ENCODE assay signal across 13 cellular contexts in the genomic region with DNA sequence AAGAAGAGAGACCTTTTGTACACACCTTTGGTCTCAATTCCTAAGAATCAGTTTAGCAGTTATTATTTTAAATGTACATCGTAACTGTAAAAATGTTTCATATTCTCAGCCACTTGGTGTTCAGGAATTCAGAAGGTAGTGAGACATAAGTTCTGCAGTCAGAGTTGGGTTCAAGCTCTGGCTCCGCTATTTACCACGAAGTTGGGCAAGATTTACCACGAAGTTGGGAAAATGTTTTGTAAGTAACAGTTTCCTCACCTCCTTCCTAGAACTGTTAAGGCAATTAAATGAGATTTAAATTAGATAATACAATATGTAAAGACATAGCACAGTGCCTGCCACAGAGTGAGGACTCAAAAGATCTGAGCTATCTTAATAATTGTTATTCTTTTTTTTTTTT.
"Had no signal": no experiment of that assay in that cellular context is flagged by ENCODE, and none has a peak within 500 bp of the region (broad histone marks: within the 10 kb centered on the region; RNA-seq: fewer than 3 reads in every experiment).

No MANE protein-coding gene starts in this region.

- H3K27ac Mint-ChIP-seq: dendritic cell treated with granulocyte-macrophage colony-stimulating factor and Interleukin-4, amounts not matched to agents 40 ng/mL and 50 ng/mL, for 4 days; effector memory CD8-positive, alpha-beta T cell; nephron had no signal

- H3K4me3 Mint-ChIP-seq: dendritic cell treated with granulocyte-macrophage colony-stimulating factor and Interleukin-4, amounts not matched to agents 40 ng/mL and 50 ng/mL, for 4 days; effector memory CD8-positive, alpha-beta T cell; naive B cell; nephron had no signal

- H3K4me1 Mint-ChIP-seq: naive B cell had no signal

- H3K9me3 Mint-ChIP-seq: dendritic cell treated with granulocyte-macrophage colony-stimulating factor and Interleukin-4, amounts not matched to agents 40 ng/mL and 50 ng/mL, for 4 days; effector memory CD8-positive, alpha-beta T cell; naive B cell had no signal

- DNase-seq: effector memory CD8-positive, alpha-beta T cell; mesendoderm; naive B cell; psoas muscle; stimulated activated CD4-positive, alpha-beta T cell treated with anti-CD3 and anti-CD28 coated beads, Interleukin-2, amount 100 ng/mL, for 24 hours; stimulated activated naive CD4-positive, alpha-beta T cell; stomach; substantia nigra; transverse colon had no signal

- H3K27me3 Mint-ChIP-seq: dendritic cell treated with granulocyte-macrophage colony-stimulating factor and Interleukin-4, amounts not matched to agents 40 ng/mL and 50 ng/mL, for 4 days had no signal

- ATAC-seq: effector memory CD8-positive, alpha-beta T cell; gastroesophageal sphincter; psoas muscle; sciatic nerve had no signal

- H3K36me3 Mint-ChIP-seq: naive B cell had no signal
